Comparison of ENCODE assay signal across 8 cellular contexts in the genomic region with DNA sequence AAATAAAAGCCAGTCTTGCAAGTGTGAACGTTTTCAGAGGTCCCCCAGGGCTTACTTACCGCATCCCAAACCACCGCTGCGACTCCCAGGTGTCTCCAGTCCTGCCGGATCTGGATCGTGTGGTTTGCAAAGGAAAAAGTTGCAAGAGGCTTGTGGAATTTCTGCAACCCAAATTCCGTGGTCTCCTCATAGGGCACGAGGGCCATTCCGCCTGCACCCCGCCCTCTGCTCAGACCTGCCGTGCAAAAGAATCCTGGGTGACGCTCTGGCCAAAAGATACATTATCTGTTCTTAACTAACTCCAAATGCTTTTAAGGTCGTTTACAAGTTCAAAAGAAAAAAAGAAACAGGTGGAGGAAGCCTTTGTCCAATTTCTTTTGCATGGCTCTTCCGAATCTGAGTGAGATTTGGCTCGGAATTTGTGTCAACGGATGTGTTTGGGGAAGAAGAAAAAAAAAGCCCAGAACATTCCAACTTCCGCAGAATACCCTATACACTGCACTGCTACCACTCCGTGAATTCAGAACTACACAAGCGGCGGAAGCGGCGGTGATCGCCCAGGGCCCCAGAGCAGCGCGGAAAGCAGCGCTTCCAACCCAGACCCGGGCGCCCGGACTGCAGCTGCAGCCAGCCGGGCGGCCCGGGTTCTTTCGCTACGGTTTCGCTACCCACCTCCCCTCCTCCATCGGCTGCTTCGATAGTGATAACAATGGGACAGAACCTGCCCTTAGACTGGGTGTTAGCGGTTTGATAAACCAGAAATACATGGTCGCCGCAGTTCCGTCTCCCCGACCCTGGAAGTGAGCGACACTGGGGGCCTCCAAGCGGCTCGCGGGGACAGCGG. TPM values are rescaled to one million over a fixed set of nuclear protein-coding genes. Genes with fewer than 3 reads are reported as not detected.
A peak's percentile ranks its signal among the peaks of the same experiment; 100 is the strongest.
DNase-seq lines count a peak whose midpoint lies in the region; ATAC-seq and TF ChIP-seq lines count a peak whose summit lies in the region.

No MANE protein-coding gene starts in this region.

- no peaks in the 10 kb centered on the region for H3K27me3 Mint-ChIP-seq in activated CD8-positive, alpha-beta T cell treated with anti-CD3 and anti-CD28 coated beads, Interleukin-2, amount 10 ng/mL, durations not matched to agents 7 days and 5 days (ENCODE audit: low read depth)
- H3K27me3 Mint-ChIP-seq in effector memory CD8-positive, alpha-beta T cell = no peaks in the 10 kb centered on the region
- no peaks in the 10 kb centered on the region for H3K27me3 Mint-ChIP-seq in memory B cell

- DNase-seq in Ammon's horn (ENCODE audit: low spot score) = peak; percentile 69
- DNase-seq in NCI-H748 treated with DMSO at 0.1 percent for 48 hours (lab: John Stamatoyannopoulos, UW) = peak; percentile 55
- DNase-seq in activated CD8-positive, alpha-beta T cell treated with anti-CD3 and anti-CD28 coated beads, Interleukin-2, amount 10 ng/mL, durations not matched to agents 7 days and 5 days = peak; percentile 78
- peak; percentile 14 to 54 (median 51) for DNase-seq in effector memory CD8-positive, alpha-beta T cell
- peak; percentile 65 to 68 for DNase-seq in memory B cell (ENCODE audit: low spot score in 2 of 2)
- peak; percentile 47 for DNase-seq in stimulated activated CD8-positive, alpha-beta memory T cell treated with anti-CD3 and anti-CD28 coated beads, Interleukin-12 subunit alpha, Interleukin-12 subunit beta, amount 100 ng/mL, for 4 hours (ENCODE audit: low read depth)

- peak; percentile 58 for TF ChIP-seq POLR2A in GM18951 (IDR thresholded peaks at IDR 0.05; ENCODE audit: extremely low read depth, insufficient read depth, insufficient read length)

- POLR2A ChIA-PET in activated CD8-positive, alpha-beta T cell treated with anti-CD3 and anti-CD28 coated beads, Interleukin-2, amount 10 ng/mL, durations not matched to agents 7 days and 5 days (lab: Charles Lee) = interaction anchor here (0.7 to 3.7 kb wide), 20 partner anchors 9 to 642 kb away, joined by 3 to 60 read pairs (median 4); a partner anchor contains a TSS

- peaks cover 38% of the 10 kb centered on the region for H3K36me3 Mint-ChIP-seq in activated CD8-positive, alpha-beta T cell treated with anti-CD3 and anti-CD28 coated beads, Interleukin-2, amount 10 ng/mL, durations not matched to agents 7 days and 5 days (ENCODE audit: low read depth)
- peaks cover 40% of the 10 kb centered on the region for H3K36me3 Mint-ChIP-seq in effector memory CD8-positive, alpha-beta T cell (ENCODE audit: insufficient read depth)
- H3K36me3 Mint-ChIP-seq in memory B cell = peaks cover 9% of the 10 kb centered on the region

- H3K4me1 Mint-ChIP-seq in activated CD8-positive, alpha-beta T cell treated with anti-CD3 and anti-CD28 coated beads, Interleukin-2, amount 10 ng/mL, durations not matched to agents 7 days and 5 days (ENCODE audit: low read depth) = peaks cover 64% of the 10 kb centered on the region
- peaks cover 24 to 29% of the 10 kb centered on the region in 2 donors for H3K4me1 Mint-ChIP-seq in effector memory CD8-positive, alpha-beta T cell (ENCODE audit: low read depth in 2 of 2)
- peaks cover 33% of the 10 kb centered on the region for H3K4me1 Mint-ChIP-seq in memory B cell

- ATAC-seq in HG03139 (IDR thresholded peaks at IDR 0.05; ENCODE audit: unreplicated experiment) (peak; percentile 36), memory B cell (ENCODE audit: low read depth) (peak; percentile 21)
- ATAC-seq in activated CD8-positive, alpha-beta T cell treated with anti-CD3 and anti-CD28 coated beads, Interleukin-2, amount 10 ng/mL, durations not matched to agents 7 days and 5 days = peak; percentile 45
- ATAC-seq in effector memory CD8-positive, alpha-beta T cell (replicated peaks) = peak; percentile 21

- H3K4me3 Mint-ChIP-seq in activated CD8-positive, alpha-beta T cell treated with anti-CD3 and anti-CD28 coated beads, Interleukin-2, amount 10 ng/mL, durations not matched to agents 7 days and 5 days = peak overlapping the region; percentile 93
- H3K4me3 Mint-ChIP-seq in effector memory CD8-positive, alpha-beta T cell = peak overlapping the region; percentile 92 to 93
- peak overlapping the region; percentile 95 for H3K4me3 Mint-ChIP-seq in memory B cell

- CTCF ChIA-PET in activated CD8-positive, alpha-beta T cell treated with anti-CD3 and anti-CD28 coated beads, Interleukin-2, amount 10 ng/mL, durations not matched to agents 7 days and 5 days (lab: Charles Lee) = interaction anchor here (0.6 to 3.4 kb wide), 13 partner anchors 15 to 348 kb away, joined by 3 to 20 read pairs (median 5); a partner anchor contains a TSS

- in situ Hi-C loops in GM18951 (cut with MboI; ENCODE audit: low sequenced_read_pairs, unreplicated experiment) = loop anchor here (25.0 kb wide), 1 partner anchor 413 kb away; a partner anchor contains a TSS

- no peaks in the 10 kb centered on the region for H3K9me3 Mint-ChIP-seq in activated CD8-positive, alpha-beta T cell treated with anti-CD3 and anti-CD28 coated beads, Interleukin-2, amount 10 ng/mL, durations not matched to agents 7 days and 5 days (ENCODE audit: insufficient read depth)
- no peaks in the 10 kb centered on the region for H3K9me3 Mint-ChIP-seq in effector memory CD8-positive, alpha-beta T cell
- no peaks in the 10 kb centered on the region for H3K9me3 Mint-ChIP-seq in memory B cell

- peak overlapping the region; percentile 95 for H3K27ac Mint-ChIP-seq in activated CD8-positive, alpha-beta T cell treated with anti-CD3 and anti-CD28 coated beads, Interleukin-2, amount 10 ng/mL, durations not matched to agents 7 days and 5 days
- peak overlapping the region; percentile 83 to 89 for H3K27ac Mint-ChIP-seq in effector memory CD8-positive, alpha-beta T cell
- peak overlapping the region; percentile 91 for H3K27ac Mint-ChIP-seq in memory B cell

RNA-seq across cellular contexts. Expression of a gene that starts 0.8 kb away (rescaled TPM):
- 10 to 100 TPM; 22.9 TPM for total RNA-seq in activated CD8-positive, alpha-beta T cell treated with anti-CD3 and anti-CD28 coated beads, Interleukin-2, amount 10 ng/mL, durations not matched to agents 7 days and 5 days

Comparison
In these comparisons a context has a peak if more than half of its experiments do, and no peak if none do; other contexts are left out.
1. Peak in every context shown above with its lines: DNase-seq and ATAC-seq.